Comparison of ENCODE assay signal across 1 cellular context in the genomic region with DNA sequence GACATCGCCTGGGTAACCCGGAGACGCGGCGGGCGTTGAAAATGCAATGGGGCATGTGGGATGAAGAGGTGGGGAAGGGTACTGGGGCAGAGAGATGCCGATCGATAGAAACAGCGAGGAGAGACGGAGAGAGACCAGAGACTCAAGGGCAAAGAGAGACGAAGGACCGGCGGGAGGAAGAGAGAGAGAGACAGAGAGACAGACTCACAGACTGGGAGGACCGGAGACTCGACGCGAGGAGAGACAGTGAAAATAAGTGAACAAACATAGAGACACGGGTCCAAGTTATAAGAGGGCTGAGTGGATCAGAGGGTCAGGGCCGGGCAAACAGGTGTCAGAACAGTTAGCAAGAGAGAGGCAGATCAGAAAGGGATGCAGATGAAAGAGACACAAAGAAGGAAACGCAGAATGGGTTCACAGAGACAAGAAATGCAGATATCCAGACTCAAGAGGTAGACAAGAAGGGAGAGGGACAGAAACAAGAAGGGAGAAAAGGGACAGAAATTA.
TF ChIP-seq lines count a peak whose summit lies in the region.

No MANE protein-coding gene starts in this region.

TF ChIP-seq in HCT116, 20 proteins besides CTCF, POLR2A, EP300 and RAD21 (continued from another document):
- TF ChIP-seq, protein P1, sequence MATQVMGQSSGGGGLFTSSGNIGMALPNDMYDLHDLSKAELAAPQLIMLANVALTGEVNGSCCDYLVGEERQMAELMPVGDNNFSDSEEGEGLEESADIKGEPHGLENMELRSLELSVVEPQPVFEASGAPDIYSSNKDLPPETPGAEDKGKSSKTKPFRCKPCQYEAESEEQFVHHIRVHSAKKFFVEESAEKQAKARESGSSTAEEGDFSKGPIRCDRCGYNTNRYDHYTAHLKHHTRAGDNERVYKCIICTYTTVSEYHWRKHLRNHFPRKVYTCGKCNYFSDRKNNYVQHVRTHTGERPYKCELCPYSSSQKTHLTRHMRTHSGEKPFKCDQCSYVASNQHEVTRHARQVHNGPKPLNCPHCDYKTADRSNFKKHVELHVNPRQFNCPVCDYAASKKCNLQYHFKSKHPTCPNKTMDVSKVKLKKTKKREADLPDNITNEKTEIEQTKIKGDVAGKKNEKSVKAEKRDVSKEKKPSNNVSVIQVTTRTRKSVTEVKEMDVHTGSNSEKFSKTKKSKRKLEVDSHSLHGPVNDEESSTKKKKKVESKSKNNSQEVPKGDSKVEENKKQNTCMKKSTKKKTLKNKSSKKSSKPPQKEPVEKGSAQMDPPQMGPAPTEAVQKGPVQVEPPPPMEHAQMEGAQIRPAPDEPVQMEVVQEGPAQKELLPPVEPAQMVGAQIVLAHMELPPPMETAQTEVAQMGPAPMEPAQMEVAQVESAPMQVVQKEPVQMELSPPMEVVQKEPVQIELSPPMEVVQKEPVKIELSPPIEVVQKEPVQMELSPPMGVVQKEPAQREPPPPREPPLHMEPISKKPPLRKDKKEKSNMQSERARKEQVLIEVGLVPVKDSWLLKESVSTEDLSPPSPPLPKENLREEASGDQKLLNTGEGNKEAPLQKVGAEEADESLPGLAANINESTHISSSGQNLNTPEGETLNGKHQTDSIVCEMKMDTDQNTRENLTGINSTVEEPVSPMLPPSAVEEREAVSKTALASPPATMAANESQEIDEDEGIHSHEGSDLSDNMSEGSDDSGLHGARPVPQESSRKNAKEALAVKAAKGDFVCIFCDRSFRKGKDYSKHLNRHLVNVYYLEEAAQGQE (IDR thresholded peaks at IDR 0.05; ENCODE audit: low read depth): no peak
- TF ChIP-seq FOSL1 (IDR thresholded peaks at IDR 0.05; ENCODE audit: low read depth): no peak
- TF ChIP-seq, protein P2, sequence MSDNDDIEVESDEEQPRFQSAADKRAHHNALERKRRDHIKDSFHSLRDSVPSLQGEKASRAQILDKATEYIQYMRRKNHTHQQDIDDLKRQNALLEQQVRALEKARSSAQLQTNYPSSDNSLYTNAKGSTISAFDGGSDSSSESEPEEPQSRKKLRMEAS (IDR thresholded peaks at IDR 0.05): no peak
- TF ChIP-seq JUND (IDR thresholded peaks at IDR 0.05): no peak
- TF ChIP-seq EGR1 (IDR thresholded peaks at IDR 0.05; ENCODE audit: low read depth): no peak
- no peak for TF ChIP-seq SP1 (IDR thresholded peaks at IDR 0.05; ENCODE audit: low read depth)
- peak; percentile 63 for TF ChIP-seq SIN3A (IDR thresholded peaks at IDR 0.05; ENCODE audit: low read depth)
